15 cellular contexts compared by ENCODE assay signal in genomic region chr11:11464555-11464954, GRCh38.
"Had no signal": no experiment of that assay in that cellular context is flagged by ENCODE, and none has a peak within 500 bp of the region (broad histone marks: within the 10 kb centered on the region; RNA-seq: fewer than 3 reads in every experiment).

No MANE protein-coding gene starts in this region.

- H3K4me1 ChIP-seq: left lung had no signal

- H3K36me3 ChIP-seq: left lung, upper lobe of right lung had no signal

- H3K27ac ChIP-seq: epithelial cell of prostate, left lung, upper lobe of right lung, VCaP had no signal

- DNase-seq: activated CD4-positive, alpha-beta T cell treated with anti-CD3 and anti-CD28 coated beads for 36 hours; activated naive CD4-positive, alpha-beta T cell; activated naive CD8-positive, alpha-beta T cell treated with anti-CD3 and anti-CD28 coated beads, Interleukin-2, amount 50 U/mL, for 24 hours; central memory CD4-positive, alpha-beta T cell; cortex of kidney; effector memory CD4-positive, alpha-beta T cell; head of caudate nucleus; left lung; natural killer cell; stimulated activated CD4-positive, alpha-beta T cell treated with anti-CD3 and anti-CD28 coated beads, Interleukin-2, amount 100 ng/mL, for 48 hours; T1000; upper lobe of right lung had no signal

- H3K9me3 ChIP-seq: left lung, upper lobe of right lung had no signal

- H3K4me3 ChIP-seq: left lung, upper lobe of right lung had no signal

- H3K27me3 ChIP-seq: left lung, upper lobe of right lung had no signal

- ATAC-seq: activated CD4-positive, alpha-beta T cell treated with anti-CD3 and anti-CD28 coated beads for 36 hours; left lung; natural killer cell; sciatic nerve; upper lobe of right lung had no signal
